Comparison of ENCODE assay signal across 1 cellular context in the genomic region with DNA sequence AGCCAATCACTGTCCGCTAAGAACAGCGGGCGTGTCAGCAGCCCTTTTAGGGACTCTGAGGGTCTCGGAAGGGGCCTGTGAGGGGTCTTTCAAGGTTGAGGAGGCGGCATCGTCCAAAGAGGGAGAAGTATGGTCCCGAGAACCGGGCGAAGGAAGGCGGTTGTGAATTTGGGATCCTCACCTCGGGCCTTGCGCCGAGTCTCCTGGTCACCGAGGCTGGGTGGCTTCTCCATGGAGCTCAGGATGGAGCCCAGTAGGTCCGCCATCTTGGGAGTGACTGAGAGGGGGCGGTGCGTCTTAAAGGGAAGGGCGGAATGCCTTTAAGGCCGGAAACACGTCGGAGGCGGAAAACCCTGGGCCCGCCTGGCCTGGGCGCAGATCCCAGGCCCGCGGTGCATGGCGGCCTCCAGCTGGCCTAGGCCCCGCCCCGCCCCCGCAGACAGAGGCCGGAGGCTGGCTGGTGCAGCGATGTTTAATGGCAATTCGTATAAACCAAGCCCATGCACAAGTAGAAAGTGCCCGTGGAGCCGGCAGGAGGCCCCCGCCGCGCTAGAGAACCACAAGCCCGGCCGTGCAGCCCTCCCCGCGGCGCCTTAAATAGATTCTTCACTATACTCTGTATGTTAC.
TF ChIP-seq lines count a peak whose summit lies in the region.

A gene with protein sequence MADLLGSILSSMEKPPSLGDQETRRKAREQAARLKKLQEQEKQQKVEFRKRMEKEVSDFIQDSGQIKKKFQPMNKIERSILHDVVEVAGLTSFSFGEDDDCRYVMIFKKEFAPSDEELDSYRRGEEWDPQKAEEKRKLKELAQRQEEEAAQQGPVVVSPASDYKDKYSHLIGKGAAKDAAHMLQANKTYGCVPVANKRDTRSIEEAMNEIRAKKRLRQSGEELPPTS (minus strand): TSS at position 279 of the 627 bp plus-strand sequence. CDS start 13 bp downstream, at position 266.

TF ChIP-seq in HCT116, 20 proteins besides CTCF, POLR2A, EP300 and RAD21 (continued from another document):
- TF ChIP-seq, protein P1, sequence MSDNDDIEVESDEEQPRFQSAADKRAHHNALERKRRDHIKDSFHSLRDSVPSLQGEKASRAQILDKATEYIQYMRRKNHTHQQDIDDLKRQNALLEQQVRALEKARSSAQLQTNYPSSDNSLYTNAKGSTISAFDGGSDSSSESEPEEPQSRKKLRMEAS (IDR thresholded peaks at IDR 0.05) = peak; percentile 91; the same call in 1 of the 2 replicates
- TF ChIP-seq SP1 (IDR thresholded peaks at IDR 0.05; ENCODE audit: low read depth) = 0 out of 2 replicates have a peak, but pooled peaks have one; percentile 20
- no peak for TF ChIP-seq ZNF274 (IDR thresholded peaks at IDR 0.05; ENCODE audit: low read depth, low read length)
- TF ChIP-seq POLR2AphosphoS5 (IDR thresholded peaks at IDR 0.05; ENCODE audit: low read depth, low read length) = peak; percentile 84
- peak; percentile 97 for TF ChIP-seq YY1 (IDR thresholded peaks at IDR 0.05; ENCODE audit: extremely low read depth, insufficient replicate concordance, low read depth, low read length)
- peak; percentile 70 for TF ChIP-seq ZFX (IDR thresholded peaks at IDR 0.05)
- TF ChIP-seq CBX3 (IDR thresholded peaks at IDR 0.05; ENCODE audit: low read depth) = no peak
- TF ChIP-seq, protein P2, sequence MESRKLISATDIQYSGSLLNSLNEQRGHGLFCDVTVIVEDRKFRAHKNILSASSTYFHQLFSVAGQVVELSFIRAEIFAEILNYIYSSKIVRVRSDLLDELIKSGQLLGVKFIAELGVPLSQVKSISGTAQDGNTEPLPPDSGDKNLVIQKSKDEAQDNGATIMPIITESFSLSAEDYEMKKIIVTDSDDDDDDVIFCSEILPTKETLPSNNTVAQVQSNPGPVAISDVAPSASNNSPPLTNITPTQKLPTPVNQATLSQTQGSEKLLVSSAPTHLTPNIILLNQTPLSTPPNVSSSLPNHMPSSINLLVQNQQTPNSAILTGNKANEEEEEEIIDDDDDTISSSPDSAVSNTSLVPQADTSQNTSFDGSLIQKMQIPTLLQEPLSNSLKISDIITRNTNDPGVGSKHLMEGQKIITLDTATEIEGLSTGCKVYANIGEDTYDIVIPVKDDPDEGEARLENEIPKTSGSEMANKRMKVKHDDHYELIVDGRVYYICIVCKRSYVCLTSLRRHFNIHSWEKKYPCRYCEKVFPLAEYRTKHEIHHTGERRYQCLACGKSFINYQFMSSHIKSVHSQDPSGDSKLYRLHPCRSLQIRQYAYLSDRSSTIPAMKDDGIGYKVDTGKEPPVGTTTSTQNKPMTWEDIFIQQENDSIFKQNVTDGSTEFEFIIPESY (IDR thresholded peaks at IDR 0.05; ENCODE audit: extremely low read depth, insufficient replicate concordance, low read length) = no peak
- no peak; the same call in 1 of the 2 replicates for TF ChIP-seq ELF1 (IDR thresholded peaks at IDR 0.05; ENCODE audit: borderline replicate concordance, low read depth)
- peak; percentile 55 for TF ChIP-seq TCF7L2 (IDR thresholded peaks at IDR 0.05; ENCODE audit: borderline replicate concordance, extremely low read depth, insufficient read depth, insufficient read length)
- TF ChIP-seq EZH2 (IDR thresholded peaks at IDR 0.05) = no peak
- TF ChIP-seq JUND (IDR thresholded peaks at IDR 0.05) = 0 out of 2 replicates have a peak, but pooled peaks have one; percentile 38
- TF ChIP-seq SRF (IDR thresholded peaks at IDR 0.05; ENCODE audit: low read depth) = peak; percentile 95
